Comparison of ENCODE assay signal across 14 cellular contexts in the genomic region with DNA sequence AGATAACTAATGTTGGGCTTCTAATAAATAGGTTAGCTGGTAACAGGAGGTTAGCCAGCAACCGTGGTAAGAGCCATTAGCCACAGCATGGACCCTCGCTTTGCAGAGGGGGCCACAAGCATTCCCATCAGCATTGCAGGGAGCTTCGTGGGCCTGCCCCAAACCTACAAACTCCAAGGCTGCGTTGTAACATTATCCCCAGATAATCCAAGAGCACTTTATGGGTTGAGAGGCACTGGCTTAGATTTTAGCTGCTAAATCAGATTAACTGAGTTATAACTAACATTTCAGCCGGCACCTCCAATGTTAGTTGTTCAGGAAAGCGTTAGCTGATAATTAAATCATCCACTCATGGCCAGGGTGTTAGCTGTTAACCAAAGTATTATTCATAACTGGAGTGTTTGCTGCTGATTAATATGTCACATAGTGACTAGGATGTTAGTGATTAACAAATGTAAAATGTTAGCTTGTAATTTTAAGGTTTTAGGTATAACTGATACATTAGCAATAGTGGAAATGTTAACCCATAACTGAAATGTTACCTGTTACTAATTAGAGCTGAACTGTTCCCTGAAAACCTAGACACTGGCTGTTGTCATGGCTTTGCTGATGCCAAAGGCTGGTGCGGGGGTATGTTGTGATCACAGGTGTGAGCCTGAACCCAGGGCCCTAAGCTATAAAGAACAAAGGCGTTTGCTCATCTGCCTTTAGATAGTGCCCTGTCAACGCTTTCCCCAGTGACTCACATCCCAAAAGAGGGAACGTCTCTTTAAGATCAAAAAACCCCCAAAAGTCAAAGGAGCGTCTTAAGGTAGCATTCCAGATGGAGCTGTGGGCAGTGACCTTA. TPM values are rescaled to one million over a fixed set of nuclear protein-coding genes. Genes with fewer than 3 reads are reported as not detected.
DNase-seq lines count a peak whose midpoint lies in the region; ATAC-seq and TF ChIP-seq lines count a peak whose summit lies in the region.
"Had no signal": no experiment of that assay in that cellular context is flagged by ENCODE, and none has a peak within 500 bp of the region (broad histone marks: within the 10 kb centered on the region; RNA-seq: fewer than 3 reads in every experiment).

No MANE protein-coding gene starts in this region.

- peaks cover 13% of the 10 kb centered on the region for H3K4me1 Mint-ChIP-seq in activated CD4-positive, alpha-beta T cell treated with anti-CD3 and anti-CD28 coated beads, Interleukin-2, amount 10 ng/mL, durations not matched to agents 7 days and 5 days
- H3K4me1 Mint-ChIP-seq in activated T-cell treated with anti-CD3 and anti-CD28 coated beads, Interleukin-2, amount 50 U/mL, for 72 hours (ENCODE audit: low read depth) = peaks cover 25% of the 10 kb centered on the region
- peaks cover 46% of the 10 kb centered on the region for H3K4me1 Mint-ChIP-seq in HFFc6 (ENCODE audit: low read depth)

- TF ChIP-seq CTCF in neutrophil (IDR thresholded peaks at IDR 0.05) (no peak), HFFc6 (IDR thresholded peaks at IDR 0.05) (no peak)

- CTCF ChIA-PET in activated CD4-positive, alpha-beta T cell treated with anti-CD3 and anti-CD28 coated beads, Interleukin-2, amount 10 ng/mL, durations not matched to agents 7 days and 5 days (lab: Charles Lee) = interaction anchor here (0.6 to 1.6 kb wide), 5 partner anchors 8 to 562 kb away, joined by 3 to 4 read pairs (median 4); no protein-coding TSS in a partner anchor

- no peaks in the 10 kb centered on the region for H3K9me3 Mint-ChIP-seq in activated CD4-positive, alpha-beta T cell treated with anti-CD3 and anti-CD28 coated beads, Interleukin-2, amount 10 ng/mL, durations not matched to agents 7 days and 5 days
- H3K9me3 Mint-ChIP-seq in activated T-cell treated with anti-CD3 and anti-CD28 coated beads, Interleukin-2, amount 50 U/mL, for 72 hours = no peaks in the 10 kb centered on the region
- no peaks in the 10 kb centered on the region for H3K9me3 Mint-ChIP-seq in HFFc6
- H3K9me3 Mint-ChIP-seq: naive B cell had no signal

- H3K36me3 ChIP-seq in neutrophil = peaks cover 100% of the 10 kb centered on the region

- H3K4me1 ChIP-seq in neutrophil (ENCODE audit: control insufficient read depth in 1 of 2, insufficient read depth in 1 of 2, low read depth in 1 of 2, low read length in 1 of 2) = peaks cover 7 to 8% of the 10 kb centered on the region in 2 experiments

- H3K4me3 Mint-ChIP-seq in activated CD4-positive, alpha-beta T cell treated with anti-CD3 and anti-CD28 coated beads, Interleukin-2, amount 10 ng/mL, durations not matched to agents 7 days and 5 days = no peak overlapping the region
- H3K4me3 Mint-ChIP-seq in activated T-cell treated with anti-CD3 and anti-CD28 coated beads, Interleukin-2, amount 50 U/mL, for 72 hours = peak overlapping the region in 1 of 2 donors; percentile 1
- H3K4me3 Mint-ChIP-seq in HFFc6 = no peak overlapping the region
- H3K4me3 Mint-ChIP-seq: naive B cell had no signal

- peak overlapping the region; percentile 73 for H3K27ac Mint-ChIP-seq in activated CD4-positive, alpha-beta T cell treated with anti-CD3 and anti-CD28 coated beads, Interleukin-2, amount 10 ng/mL, durations not matched to agents 7 days and 5 days
- peak overlapping the region; percentile 13 for H3K27ac Mint-ChIP-seq in activated T-cell treated with anti-CD3 and anti-CD28 coated beads, Interleukin-2, amount 50 U/mL, for 72 hours
- no peak overlapping the region for H3K27ac Mint-ChIP-seq in HFFc6

- no peak for DNase-seq in activated CD4-positive, alpha-beta T cell treated with anti-CD3 and anti-CD28 coated beads, Interleukin-2, amount 10 ng/mL, durations not matched to agents 7 days and 5 days
- no peak for DNase-seq in activated CD4-positive, alpha-beta T cell treated with anti-CD3 and anti-CD28 coated beads, Interleukin-2, amount 50 U/mL, for 48 hours
- DNase-seq in activated T-cell treated with anti-CD3 and anti-CD28 coated beads, Interleukin-2, amount 50 U/mL, for 72 hours = no peak
- DNase-seq in midbrain (lab: John Stamatoyannopoulos, UW) (no peak), HFFc6 (no peak)
- DNase-seq: activated CD8-positive, alpha-beta memory T cell treated with anti-CD3 and anti-CD28 coated beads, Interleukin-2, amount 50 U/mL, for 4 hours; DND-41; naive B cell; NCI-H1417 treated with DMSO at 0.1 percent for 48 hours; NCI-H748 treated with DMSO at 0.1 percent for 48 hours; stimulated activated CD8-positive, alpha-beta memory T cell treated with anti-CD3 and anti-CD28 coated beads, Interleukin-4, amount 100 ng/mL, for 48 hours had no signal

- peaks cover 4% of the 10 kb centered on the region for H3K9me3 ChIP-seq in neutrophil

- H3K27me3 ChIP-seq in neutrophil = no peaks in the 10 kb centered on the region

- POLR2A ChIA-PET in activated CD4-positive, alpha-beta T cell treated with anti-CD3 and anti-CD28 coated beads, Interleukin-2, amount 10 ng/mL, durations not matched to agents 7 days and 5 days (lab: Charles Lee) = no interaction called here

- ATAC-seq in HG02678 (IDR thresholded peaks at IDR 0.05; ENCODE audit: unreplicated experiment) = peak; percentile 50
- ATAC-seq in activated T-cell treated with anti-CD3 and anti-CD28 coated beads, Interleukin-2, amount 50 U/mL, for 72 hours (replicated peaks in 1 of 2) = peak; percentile 46 to 64
- no peak for ATAC-seq in HG02610 (IDR thresholded peaks at IDR 0.05; ENCODE audit: unreplicated experiment)

- no peaks in the 10 kb centered on the region for H3K27me3 Mint-ChIP-seq in activated CD4-positive, alpha-beta T cell treated with anti-CD3 and anti-CD28 coated beads, Interleukin-2, amount 10 ng/mL, durations not matched to agents 7 days and 5 days
- no peaks in the 10 kb centered on the region for H3K27me3 Mint-ChIP-seq in activated T-cell treated with anti-CD3 and anti-CD28 coated beads, Interleukin-2, amount 50 U/mL, for 72 hours (ENCODE audit: low read depth)
- H3K27me3 Mint-ChIP-seq in HFFc6 (ENCODE audit: insufficient read depth) = peaks cover 9% of the 10 kb centered on the region
- H3K27me3 Mint-ChIP-seq: naive B cell had no signal

- H3K27ac ChIP-seq in neutrophil = peak overlapping the region; percentile 12

- H3K36me3 Mint-ChIP-seq in activated CD4-positive, alpha-beta T cell treated with anti-CD3 and anti-CD28 coated beads, Interleukin-2, amount 10 ng/mL, durations not matched to agents 7 days and 5 days (ENCODE audit: low read depth) = peaks cover 20% of the 10 kb centered on the region
- H3K36me3 Mint-ChIP-seq in activated T-cell treated with anti-CD3 and anti-CD28 coated beads, Interleukin-2, amount 50 U/mL, for 72 hours (ENCODE audit: insufficient read depth in 2 of 2) = peaks cover 1 to 2% of the 10 kb centered on the region in 2 donors
- peaks cover 31% of the 10 kb centered on the region for H3K36me3 Mint-ChIP-seq in HFFc6 (ENCODE audit: low read depth)

- no peak overlapping the region for H3K4me3 ChIP-seq in neutrophil (ENCODE audit: low read depth in 1 of 2, low read length in 1 of 2)

RNA-seq across cellular contexts. Expression of gene SLC6A6, which starts 56.3 kb away (rescaled TPM):
- total RNA-seq in activated CD4-positive, alpha-beta T cell treated with anti-CD3 and anti-CD28 coated beads, Interleukin-2, amount 10 ng/mL, durations not matched to agents 7 days and 5 days = 10 to 100 TPM; 42.0 to 43.1 TPM
- 10 to 100 TPM; 35.4 to 39.2 TPM for total RNA-seq in activated T-cell treated with anti-CD3 and anti-CD28 coated beads, Interleukin-2, amount 50 U/mL, for 72 hours
- total RNA-seq in HFFc6 (2021; fragmentation: NEBNext Ultra II Directional; extraction: Animal tissue kit (Norgen Biotek cat#: 25700)) = 10 to 100 TPM; 22.5 to 33.0 (median 28.6) TPM
